ENCODE assay signal across 27 cellular contexts in the genomic region with DNA sequence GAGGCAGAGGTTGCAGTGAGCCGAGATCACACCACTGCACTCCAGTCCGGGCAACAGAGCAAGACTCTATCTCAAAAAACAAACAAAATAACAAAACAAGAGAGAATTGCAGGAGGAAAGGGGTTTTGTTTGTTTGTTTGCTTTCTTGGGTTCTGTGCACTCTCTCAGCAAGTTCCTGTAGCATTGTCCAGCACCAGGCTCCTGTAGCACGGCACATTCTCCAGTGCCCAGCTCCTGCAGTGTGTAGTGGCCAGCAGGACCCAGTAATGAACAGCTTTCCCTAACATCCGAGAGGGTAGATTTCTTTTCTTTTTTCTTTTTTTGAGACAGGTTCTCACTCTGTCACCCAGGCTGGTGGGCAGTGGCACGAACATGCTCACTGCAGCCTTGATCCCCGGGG.
"Had no signal": no experiment of that assay in that cellular context is flagged by ENCODE, and none has a peak within 500 bp of the region (broad histone marks: within the 10 kb centered on the region; RNA-seq: fewer than 3 reads in every experiment).

No MANE protein-coding gene starts in this region.

- H3K27ac Mint-ChIP-seq: activated CD4-positive, alpha-beta T cell treated with anti-CD3 and anti-CD28 coated beads for 36 hours; activated naive CD8-positive, alpha-beta T cell; activated T-cell treated with anti-CD3 and anti-CD28 coated beads, Interleukin-2, amount 50 U/mL, for 72 hours; dendritic cell treated with granulocyte-macrophage colony-stimulating factor and Interleukin-4, amounts not matched to agents 40 ng/mL and 50 ng/mL, for 4 days; progenitor cell of endocrine pancreas; stimulated activated memory B cell treated with anti-CD40 and anti-IgM and Interleukin-4, amounts not matched to agents 10 μg/mL and 1 μg/mL and 100 μg/mL, for 72 hours had no signal

- H3K4me2 ChIP-seq: smooth muscle cell had no signal

- H3K27me3 ChIP-seq: esophagus muscularis mucosa, foreskin keratinocyte, ovary had no signal

- H3K9me3 ChIP-seq: esophagus muscularis mucosa, ovary, tibial nerve had no signal

- H3K4me3 ChIP-seq: esophagus muscularis mucosa, heart left ventricle, ovary, smooth muscle cell, stomach, tibial nerve had no signal

- H3K27ac ChIP-seq: esophagus muscularis mucosa, foreskin keratinocyte, heart left ventricle, ovary, stomach, tibial nerve had no signal

- ATAC-seq: activated CD4-positive, alpha-beta T cell treated with anti-CD3 and anti-CD28 coated beads for 36 hours; activated T-cell treated with anti-CD3 and anti-CD28 coated beads, Interleukin-2, amount 50 U/mL, for 72 hours; foreskin keratinocyte; heart left ventricle; left ventricle myocardium superior; stimulated activated memory B cell treated with anti-CD40 and anti-IgM and Interleukin-4, amounts not matched to agents 10 μg/mL and 1 μg/mL and 100 μg/mL, for 72 hours had no signal

- H3K4me1 Mint-ChIP-seq: activated CD4-positive, alpha-beta T cell treated with anti-CD3 and anti-CD28 coated beads for 36 hours; central memory CD8-positive, alpha-beta T cell; stimulated activated memory B cell treated with anti-CD40 and anti-IgM and Interleukin-4, amounts not matched to agents 10 μg/mL and 1 μg/mL and 100 μg/mL, for 72 hours had no signal

- H3K9me3 Mint-ChIP-seq: activated T-cell treated with anti-CD3 and anti-CD28 coated beads, Interleukin-2, amount 50 U/mL, for 72 hours; central memory CD8-positive, alpha-beta T cell; dendritic cell treated with granulocyte-macrophage colony-stimulating factor and Interleukin-4, amounts not matched to agents 40 ng/mL and 50 ng/mL, for 4 days; stimulated activated memory B cell treated with anti-CD40 and anti-IgM and Interleukin-4, amounts not matched to agents 10 μg/mL and 1 μg/mL and 100 μg/mL, for 72 hours had no signal

- H3K36me3 ChIP-seq: esophagus muscularis mucosa, heart left ventricle, ovary, stomach, tibial nerve had no signal

- H3K4me1 ChIP-seq: heart left ventricle, stomach had no signal

- H3K4me3 Mint-ChIP-seq: activated CD4-positive, alpha-beta T cell treated with anti-CD3 and anti-CD28 coated beads for 36 hours; activated naive CD8-positive, alpha-beta T cell; activated T-cell treated with anti-CD3 and anti-CD28 coated beads, Interleukin-2, amount 50 U/mL, for 72 hours; central memory CD8-positive, alpha-beta T cell; dendritic cell treated with granulocyte-macrophage colony-stimulating factor and Interleukin-4, amounts not matched to agents 40 ng/mL and 50 ng/mL, for 4 days; nephron; stimulated activated memory B cell treated with anti-CD40 and anti-IgM and Interleukin-4, amounts not matched to agents 10 μg/mL and 1 μg/mL and 100 μg/mL, for 72 hours had no signal

- H3K36me3 Mint-ChIP-seq: activated naive CD8-positive, alpha-beta T cell; stimulated activated memory B cell treated with anti-CD40 and anti-IgM and Interleukin-4, amounts not matched to agents 10 μg/mL and 1 μg/mL and 100 μg/mL, for 72 hours had no signal

- H3K27me3 Mint-ChIP-seq: activated CD4-positive, alpha-beta T cell treated with anti-CD3 and anti-CD28 coated beads for 36 hours; activated naive CD8-positive, alpha-beta T cell; central memory CD8-positive, alpha-beta T cell; dendritic cell treated with granulocyte-macrophage colony-stimulating factor and Interleukin-4, amounts not matched to agents 40 ng/mL and 50 ng/mL, for 4 days; progenitor cell of endocrine pancreas; stimulated activated memory B cell treated with anti-CD40 and anti-IgM and Interleukin-4, amounts not matched to agents 10 μg/mL and 1 μg/mL and 100 μg/mL, for 72 hours had no signal

- DNase-seq: activated CD4-positive, alpha-beta T cell treated with anti-CD3 and anti-CD28 coated beads for 36 hours; activated effector memory CD4-positive, alpha-beta T cell treated with Interleukin-2 at 50 U/mL for 16 hours; activated naive CD4-positive, alpha-beta T cell treated with Interleukin-2 at 50 U/mL for 16 hours; activated T-cell treated with anti-CD3 and anti-CD28 coated beads for 4 hours; activated T-cell treated with anti-CD3 and anti-CD28 coated beads, Interleukin-2, amount 50 U/mL, for 72 hours; anterior cingulate cortex; foreskin keratinocyte; heart left ventricle; islet precursor cell; left ventricle myocardium superior; mammary epithelial cell; ovary; retina; stimulated activated CD4-positive, alpha-beta T cell treated with anti-CD3 and anti-CD28 coated beads, Interleukin-1b, Interleukin-23, amount 100 ng/mL, for 48 hours; stimulated activated CD4-positive, alpha-beta T cell treated with anti-CD3 and anti-CD28 coated beads, Interleukin-4, amount 100 ng/mL, for 4 hours; stimulated activated CD8-positive, alpha-beta memory T cell treated with anti-CD3 and anti-CD28 coated beads, Interleukin-4, amount 100 ng/mL, for 48 hours; stomach; T-helper 2 cell had no signal
